In genomic region chr3:146037697-146038096, GRCh38 we compare ENCODE assay signal across 16 cellular contexts.
"Had no signal": no experiment of that assay in that cellular context is flagged by ENCODE, and none has a peak within 500 bp of the region (broad histone marks: within the 10 kb centered on the region; RNA-seq: fewer than 3 reads in every experiment).

No MANE protein-coding gene starts in this region.

- H3K4me3 ChIP-seq: ascending aorta, cardiac muscle cell, colonic mucosa, right atrium auricular region, SJCRH30, skin epidermis, upper lobe of right lung had no signal

- H3K27ac Mint-ChIP-seq: nephron; T-helper 2 cell treated with Interferon-gamma antibody and Interleukin-4, amounts not matched to agents 5 μg/mL and 100 μg/mL, for 36 hours had no signal

- H3K36me3 ChIP-seq: cardiac muscle cell, colonic mucosa, right atrium auricular region, SJCRH30, upper lobe of right lung had no signal

- H3K4me1 ChIP-seq: ascending aorta, colonic mucosa, right atrium auricular region, SJCRH30, upper lobe of right lung had no signal

- H3K4me3 Mint-ChIP-seq: nephron; T-helper 2 cell treated with Interferon-gamma antibody and Interleukin-4, amounts not matched to agents 5 μg/mL and 100 μg/mL, for 36 hours had no signal

- H3K4me1 Mint-ChIP-seq: nephron had no signal

- H3K27me3 ChIP-seq: ascending aorta, cardiac muscle cell, colonic mucosa, right atrium auricular region, SJCRH30, upper lobe of right lung had no signal

- H3K9me3 ChIP-seq: ascending aorta, colonic mucosa, right atrium auricular region, SJCRH30, upper lobe of right lung had no signal

- H3K9me3 Mint-ChIP-seq: T-helper 2 cell treated with Interferon-gamma antibody and Interleukin-4, amounts not matched to agents 5 μg/mL and 100 μg/mL, for 36 hours had no signal

- ATAC-seq: stimulated activated naive CD8-positive, alpha-beta T cell treated with anti-CD3 and anti-CD28 coated beads, Interleukin-15, Interleukin-2, amounts not matched to agents 100 U/mL and 50 U/mL, for 24 hours; upper lobe of right lung had no signal

- H3K27ac ChIP-seq: ascending aorta, cardiac muscle cell, colonic mucosa, right atrium auricular region, SJCRH30, skin epidermis, upper lobe of right lung had no signal

- DNase-seq: activated CD4-positive, alpha-beta T cell treated with anti-CD3 and anti-CD28 coated beads, Interleukin-2, amount 50 U/mL, for 1 hour; activated CD4-positive, CD25-positive, alpha-beta regulatory T cell; activated CD8-positive, alpha-beta memory T cell treated with anti-CD3 and anti-CD28 coated beads for 24 hours; activated naive CD4-positive, alpha-beta T cell; colonic mucosa; mesendoderm; occipital lobe; SJCRH30; stimulated activated naive CD8-positive, alpha-beta T cell treated with anti-CD3 and anti-CD28 coated beads, Interleukin-15, Interleukin-2, amounts not matched to agents 100 U/mL and 50 U/mL, for 24 hours; upper lobe of right lung had no signal
